20 cellular contexts compared by ENCODE assay signal in genomic region chrX:31130457-31131215, GRCh38. TPM values are rescaled to one million over a fixed set of nuclear protein-coding genes. Genes with fewer than 3 reads are reported as not detected.
DNase-seq lines count a peak whose midpoint lies in the region; ATAC-seq, FAIRE-seq and TF ChIP-seq lines count a peak whose summit lies in the region.
"Had no signal": no experiment of that assay in that cellular context is flagged by ENCODE, and none has a peak within 500 bp of the region (broad histone marks: within the 10 kb centered on the region; RNA-seq: fewer than 3 reads in every experiment).

No MANE protein-coding gene starts in this region.

- ATAC-seq in GM19467 (IDR thresholded peaks at IDR 0.05; ENCODE audit: unreplicated experiment), result no peak

- no peak overlapping the region for H3K9ac ChIP-seq in neural cell (ENCODE audit: low read length)

- no peaks in the 10 kb centered on the region for H4K20me1 ChIP-seq in neural cell (ENCODE audit: insufficient read depth)

- FAIRE-seq in G401.6 (lab: Jason Lieb, UNC) (peak; percentile 63), endometrium (lab: Jason Lieb, UNC) (peak; percentile 43)

- no peak overlapping the region for H3K27ac Mint-ChIP-seq in type B pancreatic cell

- H3K4me3 Mint-ChIP-seq in type B pancreatic cell, result no peak overlapping the region

- TF ChIP-seq CTCF in neural cell (IDR thresholded peaks at IDR 0.05; ENCODE audit: poor library complexity, severe bottlenecking) (no peak), type B pancreatic cell (conservative IDR thresholded peaks at IDR 0.05) (no peak)

- H3K9me3 ChIP-seq in neural cell (ENCODE audit: low read length), result no peaks in the 10 kb centered on the region

- peak; percentile 29 for DNase-seq in Jurkat, Clone E6-1 (ENCODE audit: low read depth, low spot score)
- DNase-seq in type B pancreatic cell (ENCODE audit: extremely low spot score, unreplicated experiment), result no peak
- DNase-seq in epidermal melanocyte (ENCODE audit: insufficient read length, low spot score), result no peak
- DNase-seq: COR-L47; DMS153; EL; H7; NCI-H146; NCI-H2107; NCI-H226; NCI-H526; NK-92 treated with Interleukin-12 subunit alpha and Interleukin-12 subunit beta, amount 100 ng/mL, for 24 hours; OCI-M1 had no signal

- TF ChIP-seq RAD21 in neural cell (conservative IDR thresholded peaks at IDR 0.05), result no peak

- H3K4me3 ChIP-seq in Jurkat, Clone E6-1 (ENCODE audit: low read length), result no peak overlapping the region
- no peak overlapping the region for H3K4me3 ChIP-seq in neural cell (ENCODE audit: low read length)
- H3K4me3 ChIP-seq: SK-N-MC had no signal

- peaks cover 20% of the 10 kb centered on the region for H3K36me3 Mint-ChIP-seq in type B pancreatic cell

- no peaks in the 10 kb centered on the region for H3K27me3 Mint-ChIP-seq in type B pancreatic cell

- H3K27me3 ChIP-seq in neural cell (ENCODE audit: insufficient read depth, low read depth, low read length), result no peaks in the 10 kb centered on the region

- H3K4me2 ChIP-seq in neural cell (ENCODE audit: low read length), result no peak overlapping the region

- no peaks in the 10 kb centered on the region for H3K36me3 ChIP-seq in neural cell (ENCODE audit: insufficient read depth, low read length)

- H3K27ac ChIP-seq in neural cell (ENCODE audit: low read length), result peak overlapping the region; percentile 98
- H3K27ac ChIP-seq: C4-2B, SK-N-MC had no signal

- TF ChIP-seq EP300 in neural cell (conservative IDR thresholded peaks at IDR 0.05; ENCODE audit: poor library complexity, severe bottlenecking), result no peak

- no peaks in the 10 kb centered on the region for H3K79me2 ChIP-seq in neural cell (replicated peaks; ENCODE audit: insufficient read depth, low read length)

- H3K9me3 Mint-ChIP-seq in type B pancreatic cell, result peaks cover 9% of the 10 kb centered on the region

- H2AFZ ChIP-seq in neural cell (ENCODE audit: low read depth, low read length), result no peak overlapping the region

- H3K4me1 Mint-ChIP-seq in type B pancreatic cell (ENCODE audit: unreplicated experiment), result no peaks in the 10 kb centered on the region

- no peaks in the 10 kb centered on the region for H3K9me2 ChIP-seq in neural cell (ENCODE audit: insufficient read depth, low read length)

- H3F3A ChIP-seq in neural cell (ENCODE audit: insufficient read depth, low read length, poor library complexity, severe bottlenecking), result no peaks in the 10 kb centered on the region

TF ChIP-seq in neural cell, 6 proteins besides CTCF, POLR2A, EP300 and RAD21:
- no peak for TF ChIP-seq MXI1 (conservative IDR thresholded peaks at IDR 0.05; ENCODE audit: poor library complexity, severe bottlenecking)
- no peak for TF ChIP-seq SMC3 (conservative IDR thresholded peaks at IDR 0.05; ENCODE audit: poor library complexity)
- TF ChIP-seq EZH2 (IDR thresholded peaks at IDR 0.05; ENCODE audit: borderline replicate concordance, insufficient read depth, low read length, poor library complexity, severe bottlenecking), result no peak
- TF ChIP-seq REST (IDR thresholded peaks at IDR 0.05; ENCODE audit: borderline replicate concordance), result no peak
- no peak for TF ChIP-seq POLR2AphosphoS5 (IDR thresholded peaks at IDR 0.05)
- no peak for TF ChIP-seq TAF1 (IDR thresholded peaks at IDR 0.05; ENCODE audit: low read depth)
TF ChIP-seq in neural cell: peak in this region for 0.

RNA-seq across cellular contexts. Expression of gene FTHL17, which starts 58.8 kb away (rescaled TPM):
- not detected for polyA plus RNA-seq in Jurkat, Clone E6-1 (2012; ENCODE audit: insufficient read depth, insufficient read length)
- not detected in 2 replicates for polyA plus RNA-seq in neural cell
- polyA minus RNA-seq in neural cell, result not detected in 2 replicates
- not detected in 2 replicates for total RNA-seq in type B pancreatic cell (ENCODE audit: low replicate concordance)
- total RNA-seq: H7 had no signal
- polyA plus RNA-seq: AG04450 had no signal
